24 cellular contexts compared by ENCODE assay signal in the genomic region with DNA sequence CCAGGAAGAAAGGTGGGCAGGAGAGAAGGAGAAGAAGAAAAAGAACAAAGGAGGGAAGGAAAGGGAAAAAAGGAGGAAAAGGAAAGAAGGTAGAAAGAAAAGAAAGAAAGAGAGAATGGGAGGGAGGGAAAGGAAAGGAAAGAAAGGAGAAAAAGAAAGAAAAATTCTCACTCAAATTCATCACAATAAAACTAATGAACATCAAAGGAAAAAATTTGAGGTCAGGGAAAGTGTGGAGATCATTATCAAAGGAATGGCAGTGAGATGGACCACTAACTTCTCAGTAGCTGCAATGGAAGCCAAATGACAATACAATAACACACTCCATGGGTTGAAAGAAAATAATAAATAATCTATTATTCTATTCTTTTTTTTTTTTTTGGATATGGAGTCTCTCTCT.
"Had no signal": no experiment of that assay in that cellular context is flagged by ENCODE, and none has a peak within 500 bp of the region (broad histone marks: within the 10 kb centered on the region; RNA-seq: fewer than 3 reads in every experiment).

No MANE protein-coding gene starts in this region.

- H3K4me1 Mint-ChIP-seq: endodermal cell had no signal

- H3K27ac Mint-ChIP-seq: dendritic cell treated with granulocyte-macrophage colony-stimulating factor and Interleukin-4, amounts not matched to agents 40 ng/mL and 50 ng/mL, for 4 days; effector memory CD8-positive, alpha-beta T cell; endodermal cell; naive thymus-derived CD4-positive, alpha-beta T cell had no signal

- H3K27me3 Mint-ChIP-seq: dendritic cell treated with granulocyte-macrophage colony-stimulating factor and Interleukin-4, amounts not matched to agents 40 ng/mL and 50 ng/mL, for 4 days; effector memory CD8-positive, alpha-beta T cell had no signal

- H3K4me3 ChIP-seq: colonic mucosa, esophagus squamous epithelium, gastrocnemius medialis, heart right ventricle, left lung, lower lobe of right lung had no signal

- H3K36me3 ChIP-seq: colonic mucosa, esophagus squamous epithelium, gastrocnemius medialis, left lung, lower lobe of right lung had no signal

- H3K4me3 Mint-ChIP-seq: dendritic cell treated with granulocyte-macrophage colony-stimulating factor and Interleukin-4, amounts not matched to agents 40 ng/mL and 50 ng/mL, for 4 days; effector memory CD8-positive, alpha-beta T cell; endodermal cell; naive thymus-derived CD4-positive, alpha-beta T cell had no signal

- H3K9me3 ChIP-seq: colonic mucosa, esophagus squamous epithelium, gastrocnemius medialis, heart right ventricle, left lung, lower lobe of right lung had no signal

- H3K27ac ChIP-seq: colonic mucosa, epithelial cell of prostate, esophagus squamous epithelium, gastrocnemius medialis, heart right ventricle, left lung, lower lobe of right lung had no signal

- H3K27me3 ChIP-seq: colonic mucosa, esophagus squamous epithelium, gastrocnemius medialis, heart right ventricle, left lung had no signal

- DNase-seq: colonic mucosa; cortex of kidney; effector CD8-positive, alpha-beta T cell; effector memory CD8-positive, alpha-beta T cell; endodermal cell; erythroblast; esophagus squamous epithelium; foreskin fibroblast; foreskin melanocyte; gastrocnemius medialis; glutamatergic neuron; head of caudate nucleus; heart right ventricle; hippocampal formation; left cardiac atrium; left lung; left ventricle myocardium superior; lower lobe of right lung; mesendoderm; midbrain; naive thymus-derived CD4-positive, alpha-beta T cell had no signal

- ATAC-seq: effector memory CD8-positive, alpha-beta T cell; esophagus mucosa; gastrocnemius medialis; heart right ventricle; left cardiac atrium; left lung; left ventricle myocardium superior; lower lobe of right lung; naive thymus-derived CD4-positive, alpha-beta T cell had no signal

- H3K9me3 Mint-ChIP-seq: effector memory CD8-positive, alpha-beta T cell had no signal

- H3K4me1 ChIP-seq: colonic mucosa, gastrocnemius medialis, lower lobe of right lung had no signal
